In the genomic region with DNA sequence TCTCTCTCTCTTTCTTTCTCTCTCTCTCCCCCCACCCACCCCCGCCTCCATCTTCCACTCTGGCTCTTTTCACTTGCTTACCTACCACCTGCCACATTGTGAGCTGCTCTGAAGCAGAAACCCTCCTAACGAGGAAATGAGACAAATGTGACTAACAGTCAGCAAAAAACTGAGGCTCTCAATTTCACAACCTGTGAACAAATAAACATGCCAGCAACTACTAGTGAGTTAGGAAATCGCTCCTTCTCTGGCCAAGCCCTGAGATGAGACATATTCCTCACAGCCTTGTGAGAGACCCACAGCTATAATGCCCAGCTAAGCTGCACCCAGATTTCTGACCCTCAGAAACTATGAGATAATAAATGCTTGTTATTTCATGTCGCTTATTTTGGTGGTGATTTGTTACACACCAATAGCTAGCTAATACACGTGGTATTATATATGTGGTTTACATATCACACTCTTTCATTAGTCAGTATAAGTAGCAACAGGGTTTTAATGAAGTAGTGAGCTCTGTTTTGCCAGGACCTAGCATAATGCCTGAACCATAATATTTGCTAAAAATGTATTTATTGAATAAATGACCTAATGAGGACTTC, we compare ENCODE assay signal across 18 cellular contexts. TPM values are rescaled to one million over a fixed set of nuclear protein-coding genes. Genes with fewer than 3 reads are reported as not detected.
"Had no signal": no experiment of that assay in that cellular context is flagged by ENCODE, and none has a peak within 500 bp of the region (broad histone marks: within the 10 kb centered on the region; RNA-seq: fewer than 3 reads in every experiment).

No MANE protein-coding gene starts in this region.

- DNase-seq: activated CD4-positive, alpha-beta T cell treated with anti-CD3 and anti-CD28 coated beads for 1 hour; activated CD4-positive, alpha-beta T cell treated with anti-CD3 and anti-CD28 coated beads, Interleukin-2, amount 50 U/mL, for 48 hours; activated naive CD4-positive, alpha-beta T cell treated with anti-CD3 and anti-CD28 coated beads, Interleukin-2, amount 10 ng/mL, durations not matched to agents 7 days and 5 days; dorsolateral prefrontal cortex; endodermal cell; foreskin keratinocyte; glutamatergic neuron; kidney glomerular epithelial cell; mesendoderm; stimulated activated CD4-positive, alpha-beta T cell treated with anti-CD3 and anti-CD28 coated beads, Interleukin-4, amount 100 ng/mL, for 4 hours; stimulated activated CD8-positive, alpha-beta memory T cell treated with anti-CD3 and anti-CD28 coated beads, Interleukin-4, amount 100 ng/mL, for 48 hours; stimulated activated naive CD4-positive, alpha-beta T cell treated with Interleukin-2 at 50 U/mL for 16 hours; substantia nigra; T-cell; T1000; transverse colon had no signal

- H3K9me3 ChIP-seq: transverse colon had no signal

- H3K4me3 ChIP-seq: dorsolateral prefrontal cortex, skin epidermis, transverse colon had no signal

- H3K4me1 ChIP-seq: foreskin keratinocyte, transverse colon had no signal

- H3K36me3 ChIP-seq: transverse colon had no signal

- H3K27ac ChIP-seq: dorsolateral prefrontal cortex, foreskin keratinocyte, skin epidermis, transverse colon had no signal

RNA-seq across cellular contexts. Expression of a gene that starts 8.4 kb away (rescaled TPM):
- total RNA-seq: activated T-helper 17 cell treated with anti-CD3 and anti-CD28 coated beads, Interleukin-2, amount 50 U/mL, for 72 hours; foreskin keratinocyte had no signal
